ENCODE assay signal across 27 cellular contexts in genomic region chr5:33338336-33339110, GRCh38.
DNase-seq lines count a peak whose midpoint lies in the region; ATAC-seq, FAIRE-seq and TF ChIP-seq lines count a peak whose summit lies in the region.
"Had no signal": no experiment of that assay in that cellular context is flagged by ENCODE, and none has a peak within 500 bp of the region (broad histone marks: within the 10 kb centered on the region; RNA-seq: fewer than 3 reads in every experiment).

No MANE protein-coding gene starts in this region.

- DNase-seq in HTR-8/SVneo (ENCODE audit: insufficient read length, low spot score): no peak
- DNase-seq in SK-MEL-5 (ENCODE audit: low read depth, low spot score): peak; percentile 43
- no peak for DNase-seq in HepG2 (ENCODE audit: low spot score)
- no peak for DNase-seq in natural killer cell
- DNase-seq in KG1 (lab: John Stamatoyannopoulos, UW): no peak
- DNase-seq in NCI-H226: no peak
- DNase-seq: ACHN; activated CD4-positive, alpha-beta T cell treated with anti-CD3 and anti-CD28 coated beads, Interleukin-2, amount 50 U/mL, for 1 hour; activated naive CD4-positive, alpha-beta T cell treated with anti-CD3 and anti-CD28 coated beads, Interleukin-2, amount 10 ng/mL, durations not matched to agents 7 days and 5 days; brain microvascular endothelial cell; CD8-positive, alpha-beta T cell; DMS79; esophagus squamous epithelium; glutamatergic neuron; lower lobe of right lung; MG63; naive thymus-derived CD8-positive, alpha-beta T cell; NCI-H187; NCI-H446 treated with DMSO at 0.1 percent for 48 hours; PC-9; stimulated activated CD4-positive, alpha-beta T cell treated with anti-CD3 and anti-CD28 coated beads, Interleukin-12 subunit alpha, Interleukin-12 subunit beta, amount 100 ng/mL, for 4 hours; trophoblast cell had no signal

- no peak for TF ChIP-seq RAD21 in HepG2 (CRISPR knock-in tag; IDR thresholded peaks at IDR 0.05)

- POLR2A ChIA-PET in HepG2 (lab: Yijun Ruan, JAX): no interaction called here

- FAIRE-seq in HTR-8/SVneo (lab: Jason Lieb, UNC) (peak; percentile 59), HepG2 (lab: Jason Lieb, UNC) (no peak)
- FAIRE-seq: GM18507 had no signal

- peaks cover 0 to 3% of the 10 kb centered on the region in 2 donors for H3K27me3 Mint-ChIP-seq in natural killer cell (ENCODE audit: low read depth in 2 of 2)
- H3K27me3 Mint-ChIP-seq: activated naive CD4-positive, alpha-beta T cell treated with anti-CD3 and anti-CD28 coated beads, Interleukin-2, amount 10 ng/mL, durations not matched to agents 7 days and 5 days had no signal

- H4K20me1 ChIP-seq in HepG2 (ENCODE audit: insufficient read depth, low read length): no peaks in the 10 kb centered on the region

- ATAC-seq in HepG2 (no peak), natural killer cell (no peak), GM21423 (IDR thresholded peaks at IDR 0.05; ENCODE audit: unreplicated experiment) (no peak)
- ATAC-seq: CD8-positive, alpha-beta T cell; lower lobe of right lung; naive thymus-derived CD8-positive, alpha-beta T cell; stimulated activated effector memory CD8-positive, alpha-beta T cell treated with anti-CD3 and anti-CD28 coated beads, Interleukin-12 subunit alpha, Interleukin-12 subunit beta, amount 100 ng/mL, for 72 hours had no signal

- CTCF ChIA-PET in HepG2 (lab: Yijun Ruan, JAX; ENCODE audit: low intra/inter-chr PET ratio, low total read pairs): no interaction called here

- TF ChIP-seq EP300 in HepG2 (IDR thresholded peaks at IDR 0.05; ENCODE audit: low read depth in 2 of 2, low read length in 2 of 2) (no peak), HepG2 (CRISPR knock-in tag; IDR thresholded peaks at IDR 0.05; ENCODE audit: borderline replicate concordance) (no peak)

- BruUV-seq in HepG2 (replicated peaks; lab: Mats Ljungman, UMichigan): no TSS peak

- H3K4me2 ChIP-seq in HepG2 (ENCODE audit: low read depth, low read length): no peak overlapping the region
- H3K4me2 ChIP-seq: PC-9 had no signal

- H3K27ac Mint-ChIP-seq in natural killer cell: no peak overlapping the region
- H3K27ac Mint-ChIP-seq: activated naive CD4-positive, alpha-beta T cell treated with anti-CD3 and anti-CD28 coated beads, Interleukin-2, amount 10 ng/mL, durations not matched to agents 7 days and 5 days; CD8-positive, alpha-beta T cell; naive thymus-derived CD8-positive, alpha-beta T cell; stimulated activated effector memory CD8-positive, alpha-beta T cell treated with anti-CD3 and anti-CD28 coated beads, Interleukin-12 subunit alpha, Interleukin-12 subunit beta, amount 100 ng/mL, for 72 hours had no signal

- H3K4me1 Mint-ChIP-seq in natural killer cell: no peaks in the 10 kb centered on the region
- H3K4me1 Mint-ChIP-seq: activated naive CD4-positive, alpha-beta T cell treated with anti-CD3 and anti-CD28 coated beads, Interleukin-2, amount 10 ng/mL, durations not matched to agents 7 days and 5 days; naive thymus-derived CD8-positive, alpha-beta T cell; stimulated activated effector memory CD8-positive, alpha-beta T cell treated with anti-CD3 and anti-CD28 coated beads, Interleukin-12 subunit alpha, Interleukin-12 subunit beta, amount 100 ng/mL, for 72 hours had no signal

- H3K9me3 ChIP-seq in HepG2 (ENCODE audit: low read length): no peaks in the 10 kb centered on the region
- H3K9me3 ChIP-seq: esophagus squamous epithelium, lower lobe of right lung, prostate gland had no signal

- H3K36me3 ChIP-seq in HepG2 (replicated peaks in 1 of 2; ENCODE audit: control insufficient read depth in 1 of 2, insufficient read depth in 2 of 2, low read length in 2 of 2): no peaks in the 10 kb centered on the region
- H3K36me3 ChIP-seq: brain microvascular endothelial cell, esophagus squamous epithelium, lower lobe of right lung, MG63, prostate gland had no signal

- WGBS in HepG2 (ENCODE audit: low lambda C conversion rate): 1% methylated on average over 4 of the region's 4 CpGs

- intact Hi-C loops in HepG2 (cut with micrococcal nuclease; ENCODE audit: unreplicated experiment): no loop called here
- intact Hi-C loops in natural killer cell (cut with micrococcal nuclease): no loop called here

- H3K79me2 ChIP-seq in HepG2 (ENCODE audit: insufficient read depth, low read length): no peaks in the 10 kb centered on the region

- H3K4me3 ChIP-seq in HepG2 (replicated peaks in 1 of 3; ENCODE audit: insufficient read depth in 1 of 3, low read depth in 2 of 3, low read length in 3 of 3): no peak overlapping the region
- H3K4me3 ChIP-seq: esophagus squamous epithelium, lower lobe of right lung, MG63, PC-9, prostate gland had no signal

- H3K4me1 ChIP-seq in HepG2 (ENCODE audit: insufficient read depth, low read length): no peaks in the 10 kb centered on the region
- H3K4me1 ChIP-seq: prostate gland had no signal

- in situ Hi-C loops in SK-MEL-5 (cut with HindIII; ENCODE audit: low pct_unique_long_range_greater_than_20kb, low sequenced_read_pairs): no loop called here
- in situ Hi-C loops in HepG2 (cut with HindIII; ENCODE audit: extremely low pct_ligation_motif_present, low pct_unique_long_range_greater_than_20kb): no loop called here

- no peak overlapping the region for H3K9ac ChIP-seq in HepG2 (ENCODE audit: insufficient read depth, low read depth, low read length)

- no peak for TF ChIP-seq POLR2A in HepG2 (IDR thresholded peaks at IDR 0.05; ENCODE audit: insufficient read depth in 1 of 2, low read depth in 2 of 2, low read length in 2 of 2)

- no peaks in the 10 kb centered on the region for H3K36me3 Mint-ChIP-seq in natural killer cell
- H3K36me3 Mint-ChIP-seq: activated naive CD4-positive, alpha-beta T cell treated with anti-CD3 and anti-CD28 coated beads, Interleukin-2, amount 10 ng/mL, durations not matched to agents 7 days and 5 days; CD8-positive, alpha-beta T cell; naive thymus-derived CD8-positive, alpha-beta T cell; stimulated activated effector memory CD8-positive, alpha-beta T cell treated with anti-CD3 and anti-CD28 coated beads, Interleukin-12 subunit alpha, Interleukin-12 subunit beta, amount 100 ng/mL, for 72 hours had no signal

- TF ChIP-seq CTCF in 22Rv1 (IDR thresholded peaks at IDR 0.05) (peak; percentile 12; the same call in 1 of the 2 replicates), HepG2 (CRISPR knock-in tag; IDR thresholded peaks at IDR 0.05) (no peak), natural killer cell (IDR thresholded peaks at IDR 0.05) (no peak)

- no peaks in the 10 kb centered on the region for H3K27me3 ChIP-seq in HepG2 (ENCODE audit: control insufficient read depth in 1 of 2, insufficient read depth in 2 of 2, low read length in 2 of 2)
- H3K27me3 ChIP-seq: brain microvascular endothelial cell, esophagus squamous epithelium, MG63 had no signal

- no peak overlapping the region for H3K4me3 Mint-ChIP-seq in natural killer cell
- H3K4me3 Mint-ChIP-seq: activated naive CD4-positive, alpha-beta T cell treated with anti-CD3 and anti-CD28 coated beads, Interleukin-2, amount 10 ng/mL, durations not matched to agents 7 days and 5 days; CD8-positive, alpha-beta T cell; naive thymus-derived CD8-positive, alpha-beta T cell; stimulated activated effector memory CD8-positive, alpha-beta T cell treated with anti-CD3 and anti-CD28 coated beads, Interleukin-12 subunit alpha, Interleukin-12 subunit beta, amount 100 ng/mL, for 72 hours had no signal

- H3K9me3 Mint-ChIP-seq in natural killer cell: peaks cover 0 to 3% of the 10 kb centered on the region in 2 donors
- H3K9me3 Mint-ChIP-seq: activated naive CD4-positive, alpha-beta T cell treated with anti-CD3 and anti-CD28 coated beads, Interleukin-2, amount 10 ng/mL, durations not matched to agents 7 days and 5 days; CD8-positive, alpha-beta T cell; stimulated activated effector memory CD8-positive, alpha-beta T cell treated with anti-CD3 and anti-CD28 coated beads, Interleukin-12 subunit alpha, Interleukin-12 subunit beta, amount 100 ng/mL, for 72 hours had no signal

- H3K27ac ChIP-seq in 22Rv1 (no peak overlapping the region), HepG2 (ENCODE audit: extremely low read length, insufficient read depth, low read length) (no peak overlapping the region)
- H3K27ac ChIP-seq: brain microvascular endothelial cell, lower lobe of right lung, PC-9, prostate gland had no signal

- H2AFZ ChIP-seq in HepG2 (ENCODE audit: low read length): no peak overlapping the region
- H2AFZ ChIP-seq: PC-9 had no signal

TF ChIP-seq in HepG2, 621 proteins besides CTCF, POLR2A, EP300 and RAD21:
- no peak for TF ChIP-seq ZNF788 (CRISPR knock-in tag; IDR thresholded peaks at IDR 0.05; ENCODE audit: borderline replicate concordance)
- peak; percentile 35; the same call in 1 of the 2 replicates for TF ChIP-seq CEBPB (IDR thresholded peaks at IDR 0.05; ENCODE audit: borderline replicate concordance, low read depth, low read length)
TF ChIP-seq in HepG2: peak in this region for 1.
